In genomic region chr13:46182491-46182877, GRCh38 we compare ENCODE assay signal across 12 cellular contexts. TPM values are rescaled to one million over a fixed set of nuclear protein-coding genes. Genes with fewer than 3 reads are reported as not detected.
DNase-seq lines count a peak whose midpoint lies in the region; ATAC-seq, FAIRE-seq and TF ChIP-seq lines count a peak whose summit lies in the region.
"Had no signal": no experiment of that assay in that cellular context is flagged by ENCODE, and none has a peak within 500 bp of the region (broad histone marks: within the 10 kb centered on the region; RNA-seq: fewer than 3 reads in every experiment).

No MANE protein-coding gene starts in this region.

- intact Hi-C loops in GM12878 (cut with micrococcal nuclease; ENCODE audit: unreplicated experiment) (loop anchor here (1.0 to 5.0 kb wide), 4 partner anchors 15 to 205 kb away; partner anchors contain the start of genes RUBCNL and ZC3H13), upper lobe of right lung (cut with DNase I) (no loop called here), sigmoid colon (cut with DNase I) (no loop called here)

- H3K4me2 ChIP-seq in GM12878 (ENCODE audit: control insufficient read depth, insufficient read depth) = peak overlapping the region; percentile 88

- peaks cover 7% of the 10 kb centered on the region for H3K4me1 ChIP-seq in GM12878 (ENCODE audit: control insufficient read depth, insufficient read depth, low read length)
- peaks cover 15% of the 10 kb centered on the region for H3K4me1 ChIP-seq in upper lobe of right lung
- H3K4me1 ChIP-seq in sigmoid colon = no peaks in the 10 kb centered on the region

- H3K79me2 ChIP-seq in GM12878 (ENCODE audit: control insufficient read depth, insufficient read depth, low read length) = peaks cover 68% of the 10 kb centered on the region

- H3K36me3 ChIP-seq in GM12878 (ENCODE audit: control insufficient read depth in 2 of 2, insufficient read depth in 2 of 2, low read length in 1 of 2) = peaks cover 0 to 5% of the 10 kb centered on the region in 2 experiments; a peak in 1 of 4 replicates
- no peaks in the 10 kb centered on the region for H3K36me3 ChIP-seq in upper lobe of right lung
- no peaks in the 10 kb centered on the region for H3K36me3 ChIP-seq in sigmoid colon

- H3K4me3 ChIP-seq in GM12878 (peak overlapping the region; percentile 68), upper lobe of right lung (no peak overlapping the region), sigmoid colon (no peak overlapping the region)

- peaks cover 10% of the 10 kb centered on the region for H3K36me3 Mint-ChIP-seq in activated naive CD4-positive, alpha-beta T cell treated with anti-CD3 and anti-CD28 coated beads, Interleukin-2, amount 50 U/mL, for 24 hours

- TF ChIP-seq RAD21 in GM12878 (IDR thresholded peaks at IDR 0.05; ENCODE audit: insufficient read depth, low read depth, low read length) = no peak

- TF ChIP-seq POLR2A in GM12878 (IDR thresholded peaks at IDR 0.05; ENCODE audit: low read depth, low read length) (no peak), sigmoid colon (IDR thresholded peaks at IDR 0.05) (no peak)

- H3K27ac Mint-ChIP-seq in activated naive CD4-positive, alpha-beta T cell treated with anti-CD3 and anti-CD28 coated beads, Interleukin-2, amount 50 U/mL, for 24 hours = peak overlapping the region; percentile 93

- H3K27ac ChIP-seq in GM12878 (ENCODE audit: control insufficient read depth, insufficient read depth) (peak overlapping the region; percentile 99), upper lobe of right lung (peak overlapping the region; percentile 34), sigmoid colon (no peak overlapping the region)

- no peaks in the 10 kb centered on the region for H3K27me3 ChIP-seq in GM12878 (replicated peaks in 1 of 2; ENCODE audit: control insufficient read depth in 2 of 2, insufficient read depth in 2 of 2, low read length in 1 of 2)
- H3K27me3 ChIP-seq in upper lobe of right lung = no peaks in the 10 kb centered on the region
- no peaks in the 10 kb centered on the region for H3K27me3 ChIP-seq in sigmoid colon

- H2AFZ ChIP-seq in GM12878 (ENCODE audit: control insufficient read depth, low read depth, low read length) = peak overlapping the region; percentile 61

- 0% methylated on average over 2 of the region's 2 CpGs for WGBS in GM12878 (ENCODE audit: insufficient coverage, insufficient replicate concordance, low lambda C conversion rate, missing lambda C conversion rate)
- WGBS in sigmoid colon, 2 donors = 33 to 38% methylated on average over 2 of the region's 2 CpGs

- peaks cover 52% of the 10 kb centered on the region for H3K4me1 Mint-ChIP-seq in activated naive CD4-positive, alpha-beta T cell treated with anti-CD3 and anti-CD28 coated beads, Interleukin-2, amount 50 U/mL, for 24 hours

- in situ Hi-C loops in GM12878 (cut with MboI) = no loop called here

- SMC1A ChIA-PET in GM12878 (lab: Charles Lee; ENCODE audit: uncharacterized antibody, unreplicated experiment) = interaction anchor here (0.6 to 14.6 kb wide), 8 partner anchors 18 to 481 kb away, joined by 3 to 295 read pairs (median 3); partner anchors contain the start of genes CBY2 and RUBCNL

- BruUV-seq in GM12878 (replicated peaks; lab: Mats Ljungman, UMichigan) = TSS peak; percentile 98

- POLR2A ChIA-PET in GM12878 (lab: Charles Lee) = interaction anchor here (0.7 to 5.4 kb wide), 10 partner anchors 10 to 489 kb away, joined by 3 to 52 read pairs (median 6); partner anchors contain the start of gene CBY2

- H3K9me3 ChIP-seq in GM12878 (replicated peaks; ENCODE audit: control insufficient read depth, insufficient read depth, low read length) = no peaks in the 10 kb centered on the region
- H3K9me3 ChIP-seq in upper lobe of right lung = no peaks in the 10 kb centered on the region
- no peaks in the 10 kb centered on the region for H3K9me3 ChIP-seq in sigmoid colon

- no peaks in the 10 kb centered on the region for H4K20me1 ChIP-seq in GM12878 (ENCODE audit: control insufficient read depth, insufficient read depth)

- H3K4me3 Mint-ChIP-seq in activated naive CD4-positive, alpha-beta T cell treated with anti-CD3 and anti-CD28 coated beads, Interleukin-2, amount 50 U/mL, for 24 hours = peak overlapping the region; percentile 99

- CTCF ChIA-PET in GM12878 (lab: Yijun Ruan, JAX) = interaction anchor here (0.8 to 17.1 kb wide), 10 partner anchors 8 to 481 kb away, joined by 3 to 172 read pairs (median 5); no protein-coding TSS in a partner anchor

- H3K27me3 Mint-ChIP-seq in activated naive CD4-positive, alpha-beta T cell treated with anti-CD3 and anti-CD28 coated beads, Interleukin-2, amount 50 U/mL, for 24 hours = no peaks in the 10 kb centered on the region

- TF ChIP-seq EP300 in GM12878 (IDR thresholded peaks at IDR 0.05; ENCODE audit: borderline replicate concordance in 1 of 2, control insufficient read depth in 1 of 2, low read depth in 2 of 2, low read length in 2 of 2) (no peak), sigmoid colon (IDR thresholded peaks at IDR 0.05) (no peak)

- no peak for DNase-seq in activated naive CD4-positive, alpha-beta T cell treated with anti-CD3 and anti-CD28 coated beads, Interleukin-2, amount 50 U/mL, for 16 hours
- DNase-seq in GM12878 (ENCODE audit: low read depth, low spot score) = no peak
- no peak for DNase-seq in upper lobe of right lung
- DNase-seq in cerebellum (ENCODE audit: low spot score) = no peak
- DNase-seq in sigmoid colon = no peak
- DNase-seq: foreskin melanocyte, H7, NCI-H1048, SW 1271 had no signal

- TF ChIP-seq CTCF in GM12878 (IDR thresholded peaks at IDR 0.05 in 2 of 3, conservative IDR thresholded peaks at IDR 0.05 in 1 of 3; ENCODE audit: control insufficient read depth in 2 of 3, extremely low read depth in 1 of 3, insufficient read depth in 1 of 3, low read depth in 3 of 3, low read length in 3 of 3) = no peak
- TF ChIP-seq CTCF in upper lobe of right lung (IDR thresholded peaks at IDR 0.05) = no peak
- TF ChIP-seq CTCF in sigmoid colon (IDR thresholded peaks at IDR 0.05) = no peak

- FAIRE-seq in GM12878 (lab: Jason Lieb, UNC) = no peak

- RAD21 ChIA-PET in GM12878 (lab: Charles Lee; ENCODE audit: unreplicated experiment) = interaction anchor here (0.9 to 10.9 kb wide), 8 partner anchors 15 to 558 kb away, joined by 3 to 184 read pairs (median 6); partner anchors contain the start of gene CBY2

- ATAC-seq in HG03108 (IDR thresholded peaks at IDR 0.05; ENCODE audit: unreplicated experiment) (peak; percentile 2), GM12878 (peak; percentile 9), upper lobe of right lung (no peak), HG03342 (IDR thresholded peaks at IDR 0.05; ENCODE audit: unreplicated experiment) (no peak)

- peak overlapping the region; percentile 94 for H3K9ac ChIP-seq in GM12878 (ENCODE audit: control insufficient read depth, insufficient read depth, low read length)

- H3K9me3 Mint-ChIP-seq in activated naive CD4-positive, alpha-beta T cell treated with anti-CD3 and anti-CD28 coated beads, Interleukin-2, amount 50 U/mL, for 24 hours = no peaks in the 10 kb centered on the region

TF ChIP-seq in GM12878, 131 proteins besides CTCF, POLR2A, EP300 and RAD21 (continues in another document):
- TF ChIP-seq CHD1 (IDR thresholded peaks at IDR 0.05; ENCODE audit: low read depth, low read length) (peak; percentile 33; the same call in 1 of the 2 replicates), NR2C1 (IDR thresholded peaks at IDR 0.05) (no peak), IKZF2 (IDR thresholded peaks at IDR 0.05) (0 out of 4 replicates have a peak, but pooled peaks of 1 of the 2 experiments have one; percentile 3), RELA (IDR thresholded peaks at IDR 0.05; ENCODE audit: borderline replicate concordance, partially characterized antibody) (peak; percentile 17)

RNA-seq across cellular contexts. Expression of gene LCP1, which starts 0.5 kb away (rescaled TPM):
- 630 and 672 TPM in 2 replicates for total RNA-seq in GM12878 (2013; cell fraction: nucleolus; rRNA removed)
- total RNA-seq in GM12878 (2014; rRNA removed) (1,359 and 1,536 TPM in 2 replicates), GM12878 (2014; rRNA removed; fragmentation: Illumina TruSeq; extraction: Trizol) (1,765 and 1,770 TPM in 2 replicates), GM12878 (2021) (1,593 and 1,649 TPM in 2 replicates), upper lobe of right lung (234 TPM), cerebellum (5.7 TPM), sigmoid colon (10 to 100 TPM in 3 of 4 donors, 1 to 10 TPM in 1; 10.0 to 42.6 (median 29.8) TPM)
- polyA plus RNA-seq in GM12878 (2011; ENCODE audit: low read depth) = 790 TPM
- polyA plus RNA-seq in GM12878 (2011; rRNA removed) (1,518 and 1,924 TPM in 2 replicates), GM12878 (2014; fragmentation: Illumina TruSeq; extraction: Trizol) (2,201 and 2,644 TPM in 2 replicates), GM12878 (2014; fragmentation: Nextera tagmentation; extraction: Ambion mirVana) (1,000 to 10,000 TPM in 1 of 2 experiments, 100 to 1,000 TPM in 1; 775 to 1,062 TPM), GM12878 (2014; rRNA removed) (1,106 and 1,239 TPM in 2 replicates), GM12878 (2016; fragmentation: Nextera tagmentation; extraction: Ambion mirVana) (1,000 to 10,000 TPM; 1,617 to 1,624 TPM), sigmoid colon (100 to 1,000 TPM in 1 of 3 donors, 10 to 100 TPM in 2; 13.4 to 112 (median 15.6) TPM)
- 938 and 1,004 TPM in 2 replicates for polyA plus RNA-seq in GM12878 (2011; cell fraction: cytosol; rRNA removed)
- 570 and 928 TPM in 2 replicates for polyA plus RNA-seq in GM12878 (2011; cell fraction: nucleus; rRNA removed)
- polyA plus RNA-seq in GM12878 (2012) = 792 and 882 TPM in 2 replicates
- polyA minus RNA-seq in GM12878 (2011; rRNA and poly(A)+ RNA removed) = 1,516 and 1,624 TPM in 2 replicates
- polyA minus RNA-seq in GM12878 (2011; cell fraction: cytosol; rRNA and poly(A)+ RNA removed) = 490 and 574 TPM in 2 replicates
- 248 and 443 TPM in 2 replicates for polyA minus RNA-seq in GM12878 (2011; cell fraction: nucleus; rRNA and poly(A)+ RNA removed)

RNA-seq across cellular contexts. Expression of gene LRRC63, which starts 29.2 kb away (rescaled TPM):
- total RNA-seq in GM12878 (2013; cell fraction: nucleolus; rRNA removed) = 1.0 and 1.9 TPM in 2 replicates
- total RNA-seq in GM12878 (2014; rRNA removed) (0.34 and 1.0 TPM in 2 replicates), GM12878 (2014; rRNA removed; fragmentation: Illumina TruSeq; extraction: Trizol) (0.98 and 1.2 TPM in 2 replicates), GM12878 (2021) (0.51 and 0.56 TPM in 2 replicates), upper lobe of right lung (0.29 TPM), cerebellum (1.7 TPM), sigmoid colon (not detected)
- not detected for polyA plus RNA-seq in GM12878 (2011; ENCODE audit: low read depth)
- polyA plus RNA-seq in GM12878 (2011; rRNA removed) (0.04 TPM in 1 of 2 replicates, not detected in the other), GM12878 (2014; fragmentation: Illumina TruSeq; extraction: Trizol) (0.88 and 1.3 TPM in 2 replicates), GM12878 (2014; fragmentation: Nextera tagmentation; extraction: Ambion mirVana) (under 1 TPM; 0.40 to 0.76 TPM), GM12878 (2014; rRNA removed) (0.61 and 0.78 TPM in 2 replicates), GM12878 (2016; fragmentation: Nextera tagmentation; extraction: Ambion mirVana) (under 1 TPM; 0.56 to 0.92 TPM), sigmoid colon (not detected)
- not detected in 2 replicates for polyA plus RNA-seq in GM12878 (2011; cell fraction: cytosol; rRNA removed)
- polyA plus RNA-seq in GM12878 (2011; cell fraction: nucleus; rRNA removed) = not detected in 2 replicates
- 0.14 and 0.17 TPM in 2 replicates for polyA plus RNA-seq in GM12878 (2012)
- not detected in 2 replicates for polyA minus RNA-seq in GM12878 (2011; rRNA and poly(A)+ RNA removed)
- polyA minus RNA-seq in GM12878 (2011; cell fraction: cytosol; rRNA and poly(A)+ RNA removed) = not detected in 2 replicates
- polyA minus RNA-seq in GM12878 (2011; cell fraction: nucleus; rRNA and poly(A)+ RNA removed) = not detected in 2 replicates
- total RNA-seq: H7 had no signal

Comparison
In these comparisons a context has a peak if more than half of its experiments do, and no peak if none do; other contexts are left out.
1. ATAC-seq: peak in HG03108 (single experiment) and GM12878 (single experiment); none in upper lobe of right lung (single experiment) and HG03342 (single experiment).
2. H3K27ac ChIP-seq: peak in GM12878 (single experiment) and upper lobe of right lung (single experiment); none in sigmoid colon (0 of 4).